ENCODE assay signal across 1 cellular context in genomic region chrX:1215123-1215823, GRCh38.
TF ChIP-seq lines count a peak whose summit lies in the region.

No MANE protein-coding gene starts in this region.

TF ChIP-seq in GM12878, 131 proteins besides CTCF, POLR2A, EP300 and RAD21 (continued from another document):
- TF ChIP-seq CUX1 (IDR thresholded peaks at IDR 0.05; ENCODE audit: insufficient replicate concordance, low read depth, low read length) (no peak), HDAC6 (IDR thresholded peaks at IDR 0.05; ENCODE audit: unreplicated experiment) (no peak), FOXK2 (IDR thresholded peaks at IDR 0.05) (no peak), IKZF1 (conservative IDR thresholded peaks at IDR 0.05) (peak; percentile 68; the same call in 1 of the 2 replicates), ZZZ3 (IDR thresholded peaks at IDR 0.05; ENCODE audit: control insufficient read depth, insufficient read length, low read depth) (no peak), IRF5 (IDR thresholded peaks at IDR 0.05; ENCODE audit: borderline replicate concordance) (no peak), HCFC1 (IDR thresholded peaks at IDR 0.05; ENCODE audit: low read length) (no peak), ZNF384 (IDR thresholded peaks at IDR 0.05; ENCODE audit: borderline replicate concordance, low read depth, low read length) (no peak), NFXL1 (IDR thresholded peaks at IDR 0.05; ENCODE audit: borderline replicate concordance) (no peak), PML (IDR thresholded peaks at IDR 0.05; ENCODE audit: low read length) (no peak), ZBED1 (IDR thresholded peaks at IDR 0.05; ENCODE audit: borderline replicate concordance) (no peak), POU2F2 (IDR thresholded peaks at IDR 0.05; ENCODE audit: borderline replicate concordance, low read depth, low read length) (no peak), YBX1 (IDR thresholded peaks at IDR 0.05) (no peak), MLLT1 (IDR thresholded peaks at IDR 0.05) (no peak), SIN3A (IDR thresholded peaks at IDR 0.05; ENCODE audit: low read depth, low read length) (no peak), MTA2 (IDR thresholded peaks at IDR 0.05; ENCODE audit: low read depth) (peak; percentile 34; the same call in 1 of the 2 replicates), MAX (IDR thresholded peaks at IDR 0.05; ENCODE audit: low read depth, low read length) (no peak), KLF5 (IDR thresholded peaks at IDR 0.05; ENCODE audit: partially characterized antibody) (no peak), IRF4 (IDR thresholded peaks at IDR 0.05; ENCODE audit: low read depth, low read length) (no peak), SKIL (IDR thresholded peaks at IDR 0.05; ENCODE audit: low read depth, poor library complexity, severe bottlenecking) (no peak), STAT1 (conservative IDR thresholded peaks at IDR 0.05) (no peak), ASH2L (IDR thresholded peaks at IDR 0.05; ENCODE audit: borderline replicate concordance, low read depth) (no peak), BACH1 (IDR thresholded peaks at IDR 0.05; ENCODE audit: borderline replicate concordance) (no peak), HSF1 (IDR thresholded peaks at IDR 0.05; ENCODE audit: low read depth, low read length) (no peak), ZBTB40 (IDR thresholded peaks at IDR 0.05; ENCODE audit: borderline replicate concordance) (no peak), RAD51 (IDR thresholded peaks at IDR 0.05) (no peak), ZSCAN29 (IDR thresholded peaks at IDR 0.05) (no peak), ZNF274 (IDR thresholded peaks at IDR 0.05; ENCODE audit: insufficient read depth, insufficient read length) (no peak)
